In genomic region chr20:10367921-10368701, GRCh38 we compare ENCODE assay signal across 2 cellular contexts.
TF ChIP-seq lines count a peak whose summit lies in the region.

No MANE protein-coding gene starts in this region.

TF ChIP-seq in IMR-90, 13 proteins besides CTCF, POLR2A, EP300 and RAD21 (continued from another document):
- TF ChIP-seq FOS (IDR thresholded peaks at IDR 0.05; ENCODE audit: low read depth, low read length), result no peak
- no peak for TF ChIP-seq NFE2L2 (IDR thresholded peaks at IDR 0.05; ENCODE audit: low read depth, low read length)
- no peak for TF ChIP-seq USF2 (IDR thresholded peaks at IDR 0.05; ENCODE audit: low read depth, low read length)
- no peak for TF ChIP-seq MAZ (IDR thresholded peaks at IDR 0.05; ENCODE audit: borderline replicate concordance, low read depth, low read length)
- no peak for TF ChIP-seq CHD1 (IDR thresholded peaks at IDR 0.05; ENCODE audit: low read depth, low read length)
- no peak for TF ChIP-seq RFX5 (IDR thresholded peaks at IDR 0.05; ENCODE audit: low read depth, low read length)
- no peak for TF ChIP-seq SMC3 (IDR thresholded peaks at IDR 0.05; ENCODE audit: low read depth, low read length)

TF ChIP-seq in liver, 16 proteins besides CTCF, POLR2A, EP300 and RAD21 (continued from another document):
- TF ChIP-seq REST (IDR thresholded peaks at IDR 0.05) (peak; percentile 73), RXRA (IDR thresholded peaks at IDR 0.05) (peak; percentile 84 to 88), SP1 (IDR thresholded peaks at IDR 0.05) (peak; percentile 89), JUND (IDR thresholded peaks at IDR 0.05) (peak; percentile 65 to 80), HNF4G (IDR thresholded peaks at IDR 0.05) (peak; percentile 85), FOXA1 (IDR thresholded peaks at IDR 0.05) (no peak), ATF3 (IDR thresholded peaks at IDR 0.05) (peak; percentile 42), NR2F2 (IDR thresholded peaks at IDR 0.05) (peak; percentile 85), EGR1 (IDR thresholded peaks at IDR 0.05; ENCODE audit: low read depth in 2 of 2) (peak; percentile 56 to 58)
